ENCODE assay signal across 24 cellular contexts in the genomic region with DNA sequence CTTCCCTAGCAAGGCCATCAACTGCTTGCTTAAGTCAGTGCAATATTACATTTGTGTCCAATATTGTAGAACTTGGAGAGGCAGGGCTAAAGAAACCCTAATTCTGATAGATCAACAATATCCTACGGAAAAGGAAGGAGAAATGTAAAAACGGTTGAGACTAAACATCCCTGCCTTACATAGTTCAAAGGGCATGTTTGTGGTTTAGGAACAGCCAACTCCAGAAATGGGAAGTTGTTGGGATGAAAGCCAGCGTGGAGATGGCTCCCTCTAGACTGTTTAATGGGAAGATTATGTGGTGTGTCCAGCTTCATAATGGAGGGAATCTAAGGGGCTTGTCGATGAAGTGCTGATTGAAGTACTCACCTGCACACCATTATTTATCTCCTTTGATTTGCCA.
"Had no signal": no experiment of that assay in that cellular context is flagged by ENCODE, and none has a peak within 500 bp of the region (broad histone marks: within the 10 kb centered on the region; RNA-seq: fewer than 3 reads in every experiment).

No MANE protein-coding gene starts in this region.

- H3K4me3 Mint-ChIP-seq: activated B cell treated with CpG ODN at 0.5 μM for 24 hours; activated CD4-positive, alpha-beta T cell treated with anti-CD3 and anti-CD28 coated beads for 36 hours; activated T-cell treated with anti-CD3 and anti-CD28 coated beads, Interleukin-2, amount 50 U/mL, for 24 hours; activated T-helper 17 cell treated with anti-CD3 and anti-CD28 coated beads, Interleukin-2, amount 50 U/mL, for 72 hours; endodermal cell; mesothelial cell of epicardium; natural killer cell had no signal

- H3K27ac Mint-ChIP-seq: activated B cell treated with CpG ODN at 0.5 μM for 24 hours; activated CD4-positive, alpha-beta T cell treated with anti-CD3 and anti-CD28 coated beads for 36 hours; activated naive CD4-positive, alpha-beta T cell treated with anti-CD3 and anti-CD28 coated beads, Interleukin-2, amount 50 U/mL, for 72 hours; activated T-cell treated with anti-CD3 and anti-CD28 coated beads, Interleukin-2, amount 50 U/mL, for 24 hours; activated T-helper 17 cell treated with anti-CD3 and anti-CD28 coated beads, Interleukin-2, amount 50 U/mL, for 72 hours; endodermal cell; mesothelial cell of epicardium; natural killer cell; progenitor cell of endocrine pancreas had no signal

- H3K27me3 Mint-ChIP-seq: activated B cell treated with CpG ODN at 0.5 μM for 24 hours; activated CD4-positive, alpha-beta T cell treated with anti-CD3 and anti-CD28 coated beads for 36 hours; activated T-cell treated with anti-CD3 and anti-CD28 coated beads, Interleukin-2, amount 50 U/mL, for 24 hours; activated T-helper 17 cell treated with anti-CD3 and anti-CD28 coated beads, Interleukin-2, amount 50 U/mL, for 72 hours; progenitor cell of endocrine pancreas had no signal

- DNase-seq: activated B cell treated with CpG ODN at 0.5 μM for 24 hours; activated CD4-positive, alpha-beta T cell treated with anti-CD3 and anti-CD28 coated beads for 36 hours; activated CD4-positive, alpha-beta T cell treated with anti-CD3 and anti-CD28 coated beads, Interleukin-2, amount 50 U/mL, for 4 hours; activated CD8-positive, alpha-beta memory T cell treated with anti-CD3 and anti-CD28 coated beads for 24 hours; activated CD8-positive, alpha-beta memory T cell treated with anti-CD3 and anti-CD28 coated beads, Interleukin-2, amount 50 U/mL, for 4 hours; activated T-cell treated with anti-CD3 and anti-CD28 coated beads, Interleukin-2, amount 50 U/mL, for 24 hours; central memory CD4-positive, alpha-beta T cell; endodermal cell; foreskin keratinocyte; kidney; left lung; natural killer cell; retina; stimulated activated CD4-positive, alpha-beta T cell treated with anti-CD3 and anti-CD28 coated beads, Interleukin-4, amount 100 ng/mL, for 24 hours; stimulated activated naive CD4-positive, alpha-beta T cell treated with Interleukin-2 at 50 U/mL for 16 hours; T-helper 1 cell; upper lobe of left lung had no signal

- H3K9me3 Mint-ChIP-seq: activated naive CD4-positive, alpha-beta T cell treated with anti-CD3 and anti-CD28 coated beads, Interleukin-2, amount 50 U/mL, for 72 hours; activated T-cell treated with anti-CD3 and anti-CD28 coated beads, Interleukin-2, amount 50 U/mL, for 24 hours; activated T-helper 17 cell treated with anti-CD3 and anti-CD28 coated beads, Interleukin-2, amount 50 U/mL, for 72 hours had no signal

- H3K27me3 ChIP-seq: foreskin keratinocyte, left lung, upper lobe of left lung had no signal

- H3K4me1 Mint-ChIP-seq: activated B cell treated with CpG ODN at 0.5 μM for 24 hours; activated CD4-positive, alpha-beta T cell treated with anti-CD3 and anti-CD28 coated beads for 36 hours; activated T-helper 17 cell treated with anti-CD3 and anti-CD28 coated beads, Interleukin-2, amount 50 U/mL, for 72 hours; natural killer cell had no signal

- H3K36me3 ChIP-seq: left lung, thoracic aorta, upper lobe of left lung had no signal

- H3K36me3 Mint-ChIP-seq: activated naive CD4-positive, alpha-beta T cell treated with anti-CD3 and anti-CD28 coated beads, Interleukin-2, amount 50 U/mL, for 72 hours had no signal

- H3K27ac ChIP-seq: foreskin keratinocyte, left lung, thoracic aorta, upper lobe of left lung had no signal

- ATAC-seq: activated CD4-positive, alpha-beta T cell treated with anti-CD3 and anti-CD28 coated beads for 36 hours; activated naive CD4-positive, alpha-beta T cell treated with anti-CD3 and anti-CD28 coated beads, Interleukin-2, amount 50 U/mL, for 72 hours; activated T-helper 17 cell treated with anti-CD3 and anti-CD28 coated beads, Interleukin-2, amount 50 U/mL, for 72 hours; foreskin keratinocyte; left lung; natural killer cell had no signal

- FAIRE-seq: astrocyte, colon, kidney had no signal

- H3K4me3 ChIP-seq: left lung, thoracic aorta, upper lobe of left lung had no signal

- H3K9me3 ChIP-seq: thoracic aorta had no signal

- H3K4me1 ChIP-seq: foreskin keratinocyte had no signal
